Comparison of ENCODE assay signal across 8 cellular contexts in genomic region chr20:4171538-4172116, GRCh38. TPM values are rescaled to one million over a fixed set of nuclear protein-coding genes. Genes with fewer than 3 reads are reported as not detected.
DNase-seq lines count a peak whose midpoint lies in the region; ATAC-seq and TF ChIP-seq lines count a peak whose summit lies in the region.

No MANE protein-coding gene starts in this region.

- peak overlapping the region; percentile 61 for H3K9ac ChIP-seq in fibroblast of lung (ENCODE audit: insufficient read depth, low read length)
- H3K9ac ChIP-seq in parathyroid adenoma, result peak overlapping the region; percentile 56

- DNase-seq in DMS53 (lab: John Stamatoyannopoulos, UW), result peak; percentile 84
- peak in 1 of 2 experiments; percentile 16 for DNase-seq in SJCRH30
- no peak for DNase-seq in fibroblast of lung (ENCODE audit: low read depth in 2 of 2)
- DNase-seq in activated effector memory CD4-positive, alpha-beta T cell treated with anti-CD3 and anti-CD28 coated beads, Interleukin-2, amount 50 U/mL, for 16 hours, result no peak
- DNase-seq in activated CD4-positive, alpha-beta T cell treated with anti-CD3 and anti-CD28 coated beads for 4 hours, result no peak
- no peak for DNase-seq in NCI-H69 (lab: John Stamatoyannopoulos, UW)

- peaks cover 16% of the 10 kb centered on the region for H3K4me1 ChIP-seq in SJCRH30
- H3K4me1 ChIP-seq in fibroblast of lung (ENCODE audit: control insufficient read depth, extremely low read depth, insufficient read depth, low read length), result peaks cover 4% of the 10 kb centered on the region
- H3K4me1 ChIP-seq in parathyroid adenoma, result peaks cover 23% of the 10 kb centered on the region

- H3K9me3 ChIP-seq in SJCRH30 (replicated peaks), result no peaks in the 10 kb centered on the region
- no peaks in the 10 kb centered on the region for H3K9me3 ChIP-seq in fibroblast of lung (ENCODE audit: control insufficient read depth, insufficient read depth, low read depth, low read length)
- no peaks in the 10 kb centered on the region for H3K9me3 ChIP-seq in parathyroid adenoma (ENCODE audit: control insufficient read depth, low read length)

- H2AFZ ChIP-seq in fibroblast of lung (ENCODE audit: low read length) (no peak overlapping the region), parathyroid adenoma (peak overlapping the region; percentile 63)

- H3K27me3 ChIP-seq in SJCRH30, result no peaks in the 10 kb centered on the region
- H3K27me3 ChIP-seq in fibroblast of lung (ENCODE audit: control insufficient read depth, insufficient read depth, low read length), result no peaks in the 10 kb centered on the region
- no peaks in the 10 kb centered on the region for H3K27me3 ChIP-seq in parathyroid adenoma (ENCODE audit: control insufficient read depth, insufficient read depth, low read length)

- H3K4me2 ChIP-seq in fibroblast of lung (ENCODE audit: extremely low read depth, insufficient read depth, low read length) (peak overlapping the region; percentile 81), parathyroid adenoma (ENCODE audit: low read length) (peak overlapping the region; percentile 55)

- H3K79me2 ChIP-seq in fibroblast of lung (ENCODE audit: control insufficient read depth, insufficient read depth, low read length) (no peaks in the 10 kb centered on the region), parathyroid adenoma (peaks cover 45% of the 10 kb centered on the region)

- ATAC-seq in HG03135 (IDR thresholded peaks at IDR 0.05; ENCODE audit: unreplicated experiment), result no peak

- peak overlapping the region; percentile 45 for H3K27ac ChIP-seq in SJCRH30
- H3K27ac ChIP-seq in fibroblast of lung (ENCODE audit: insufficient read depth, low read length), result peak overlapping the region; percentile 26
- peak overlapping the region; percentile 97 for H3K27ac ChIP-seq in parathyroid adenoma

- H3K4me3 ChIP-seq in SJCRH30 (peak overlapping the region; percentile 49), fibroblast of lung (replicated peaks in 1 of 4; ENCODE audit: control extremely low read depth in 1 of 4, insufficient read depth in 1 of 4, low read depth in 3 of 4, low read length in 4 of 4) (peak overlapping the region; percentile 20 to 64 (median 50)), parathyroid adenoma (ENCODE audit: low read depth, low read length) (peak overlapping the region; percentile 57)

- TF ChIP-seq CTCF in fibroblast of lung (conservative IDR thresholded peaks at IDR 0.05 in 1 of 2, IDR thresholded peaks at IDR 0.05 in 1 of 2; ENCODE audit: low read depth in 1 of 2, low read length in 2 of 2) (no peak), parathyroid adenoma (IDR thresholded peaks at IDR 0.05) (no peak)

- no peaks in the 10 kb centered on the region for H4K20me1 ChIP-seq in fibroblast of lung (ENCODE audit: control insufficient read depth, extremely low read depth, insufficient read depth, low read length)

- no peaks in the 10 kb centered on the region for H3K36me3 ChIP-seq in SJCRH30
- H3K36me3 ChIP-seq in fibroblast of lung (ENCODE audit: control insufficient read depth, insufficient read depth, low read length), result no peaks in the 10 kb centered on the region
- H3K36me3 ChIP-seq in parathyroid adenoma (ENCODE audit: control insufficient read depth, insufficient read depth, low read length), result no peaks in the 10 kb centered on the region

RNA-seq across cellular contexts. Expression of gene SMOX, which starts 23.0 kb away (rescaled TPM):
- 12.7 and 15.9 TPM in 2 replicates for total RNA-seq in SJCRH30 (2014; rRNA removed; shearing (Covaris generic))
- total RNA-seq in fibroblast of lung, result 9.2 and 11.9 TPM in 2 replicates
- 2.5 and 3.0 TPM in 2 replicates for polyA plus RNA-seq in fibroblast of lung
- 7.2 and 11.8 TPM in 2 replicates for polyA plus RNA-seq in fibroblast of lung (2012)
- 4.9 and 8.8 TPM in 2 replicates for polyA minus RNA-seq in fibroblast of lung (ENCODE audit: low replicate concordance)

Comparison
In these comparisons a context has a peak if more than half of its experiments do, and no peak if none do; other contexts are left out.
1. H3K27ac ChIP-seq: peak in every context shown above with its lines; median percentile 97 in parathyroid adenoma; 45 in SJCRH30; 26 in fibroblast of lung.